20 cellular contexts compared by ENCODE assay signal in genomic region chr14:89266754-89267153, GRCh38.
A peak's percentile ranks its signal among the peaks of the same experiment; 100 is the strongest.
DNase-seq lines count a peak whose midpoint lies in the region; ATAC-seq, FAIRE-seq and TF ChIP-seq lines count a peak whose summit lies in the region.
"Had no signal": no experiment of that assay in that cellular context is flagged by ENCODE, and none has a peak within 500 bp of the region (broad histone marks: within the 10 kb centered on the region; RNA-seq: fewer than 3 reads in every experiment).

No MANE protein-coding gene starts in this region.

- no peak overlapping the region for H3K4me3 ChIP-seq in astrocyte (ENCODE audit: insufficient read depth, low read depth, low read length)
- H3K4me3 ChIP-seq: esophagus muscularis mucosa, vagina had no signal

- H3K4me3 Mint-ChIP-seq in stimulated activated naive CD8-positive, alpha-beta T cell treated with anti-CD3 and anti-CD28 coated beads, Interleukin-15, amount 100 ng/mL, for 72 hours = no peak overlapping the region
- peak overlapping the region; percentile 15 for H3K4me3 Mint-ChIP-seq in astrocyte (ENCODE audit: unreplicated experiment)

- no peak for FAIRE-seq in astrocyte (lab: Jason Lieb, UNC)
- FAIRE-seq: small intestine had no signal

- peaks cover 11% of the 10 kb centered on the region for H3K36me3 Mint-ChIP-seq in astrocyte (ENCODE audit: low read depth, unreplicated experiment)

- H3K27ac ChIP-seq in astrocyte (ENCODE audit: low read depth, low read length) = no peak overlapping the region
- H3K27ac ChIP-seq: C4-2B, esophagus muscularis mucosa, vagina had no signal

- H3K27me3 ChIP-seq in astrocyte (ENCODE audit: insufficient read depth, low read length) = no peaks in the 10 kb centered on the region
- H3K27me3 ChIP-seq: esophagus muscularis mucosa, vagina had no signal

- DNase-seq in stimulated activated naive CD8-positive, alpha-beta T cell treated with anti-CD3 and anti-CD28 coated beads, Interleukin-15, Interleukin-2, amounts not matched to agents 100 U/mL and 50 U/mL, for 24 hours = no peak
- no peak for DNase-seq in stimulated activated naive CD8-positive, alpha-beta T cell treated with anti-CD3 and anti-CD28 coated beads, Interleukin-15, amount 100 ng/mL, for 72 hours
- DNase-seq in astrocyte (ENCODE audit: low read depth) = peak; percentile 56
- DNase-seq in kidney tubule cell (ENCODE audit: low spot score) = peak; percentile 51
- no peak for DNase-seq in NCI-H2227 (lab: John Stamatoyannopoulos, UW; ENCODE audit: unreplicated experiment)
- no peak for DNase-seq in SKM-1 treated with dmso at 0.1 percent for 144 hours (lab: John Stamatoyannopoulos, UW; ENCODE audit: unreplicated experiment)
- DNase-seq in amygdala (lab: John Stamatoyannopoulos, UW) = no peak
- DNase-seq: cerebellar nuclear complex; DMS 273 treated with DMSO at 0.1 percent for 48 hours; effector CD8-positive, alpha-beta T cell; NCI-H1694; NCI-H69; Right ventricle myocardium superior; small intestine; stimulated activated CD4-positive, alpha-beta T cell treated with anti-CD3 and anti-CD28 coated beads, Interleukin-2, amount 100 ng/mL, for 48 hours had no signal

- H3K27me3 Mint-ChIP-seq in stimulated activated naive CD8-positive, alpha-beta T cell treated with anti-CD3 and anti-CD28 coated beads, Interleukin-15, amount 100 ng/mL, for 72 hours = no peaks in the 10 kb centered on the region
- no peaks in the 10 kb centered on the region for H3K27me3 Mint-ChIP-seq in astrocyte (ENCODE audit: low read depth, unreplicated experiment)

- no peak overlapping the region for H3K9ac ChIP-seq in astrocyte (ENCODE audit: low read length)

- no peak overlapping the region for H2AFZ ChIP-seq in astrocyte (ENCODE audit: low read depth, low read length)

- H3K4me1 Mint-ChIP-seq in stimulated activated naive CD8-positive, alpha-beta T cell treated with anti-CD3 and anti-CD28 coated beads, Interleukin-15, amount 100 ng/mL, for 72 hours = peaks cover 82% of the 10 kb centered on the region
- peaks cover 47% of the 10 kb centered on the region for H3K4me1 Mint-ChIP-seq in astrocyte (ENCODE audit: low read depth, unreplicated experiment)

- TF ChIP-seq CTCF in astrocyte (IDR thresholded peaks at IDR 0.05; ENCODE audit: insufficient read depth, low read depth, low read length) = no peak

- H3K4me1 ChIP-seq in astrocyte (ENCODE audit: insufficient read depth, low read length) = peaks cover 3% of the 10 kb centered on the region

- H3K9me3 ChIP-seq in astrocyte (ENCODE audit: insufficient read depth, low read depth, low read length) = no peaks in the 10 kb centered on the region
- H3K9me3 ChIP-seq: esophagus muscularis mucosa, vagina had no signal

- peak; percentile 29 for ATAC-seq in stimulated activated naive CD8-positive, alpha-beta T cell treated with anti-CD3 and anti-CD28 coated beads, Interleukin-15, Interleukin-2, amounts not matched to agents 100 U/mL and 50 U/mL, for 24 hours
- no peak for ATAC-seq in stimulated activated naive CD8-positive, alpha-beta T cell treated with anti-CD3 and anti-CD28 coated beads, Interleukin-15, amount 100 ng/mL, for 72 hours
- ATAC-seq in HG03159 (IDR thresholded peaks at IDR 0.05; ENCODE audit: unreplicated experiment) = no peak
- ATAC-seq: left lobe of liver had no signal

- H4K20me1 ChIP-seq in astrocyte (ENCODE audit: insufficient read depth, low read length) = peaks cover 73% of the 10 kb centered on the region

- H3K9me3 Mint-ChIP-seq in stimulated activated naive CD8-positive, alpha-beta T cell treated with anti-CD3 and anti-CD28 coated beads, Interleukin-15, amount 100 ng/mL, for 72 hours = peaks cover 4 to 7% of the 10 kb centered on the region in 2 donors
- no peaks in the 10 kb centered on the region for H3K9me3 Mint-ChIP-seq in astrocyte (ENCODE audit: unreplicated experiment)

- H3K27ac Mint-ChIP-seq in stimulated activated naive CD8-positive, alpha-beta T cell treated with anti-CD3 and anti-CD28 coated beads, Interleukin-15, amount 100 ng/mL, for 72 hours = no peak overlapping the region
- peak overlapping the region; percentile 43 for H3K27ac Mint-ChIP-seq in astrocyte (ENCODE audit: unreplicated experiment)

- H3K4me2 ChIP-seq in astrocyte (ENCODE audit: low read length) = peak overlapping the region; percentile 37

- no peaks in the 10 kb centered on the region for H3K36me3 ChIP-seq in astrocyte (ENCODE audit: insufficient read depth, low read length)
- H3K36me3 ChIP-seq: esophagus muscularis mucosa, vagina had no signal

- H3K79me2 ChIP-seq in astrocyte (ENCODE audit: insufficient read depth, low read length) = peaks cover 68% of the 10 kb centered on the region

Comparison
In these comparisons a context has a peak if more than half of its experiments do, and no peak if none do; other contexts are left out.
1. DNase-seq: peak in astrocyte (single experiment) and kidney tubule cell (single experiment); none in stimulated activated naive CD8-positive, alpha-beta T cell treated with anti-CD3 and anti-CD28 coated beads, Interleukin-15, Interleukin-2, amounts not matched to agents 100 U/mL and 50 U/mL, for 24 hours (single experiment), stimulated activated naive CD8-positive, alpha-beta T cell treated with anti-CD3 and anti-CD28 coated beads, Interleukin-15, amount 100 ng/mL, for 72 hours (0 of 2), NCI-H2227 (single experiment), SKM-1 treated with dmso at 0.1 percent for 144 hours (single experiment) and amygdala (0 of 56).